In genomic region chr15:48553559-48553958, GRCh38 we compare ENCODE assay signal across 37 cellular contexts.
DNase-seq lines count a peak whose midpoint lies in the region; ATAC-seq and TF ChIP-seq lines count a peak whose summit lies in the region.
"Had no signal": no experiment of that assay in that cellular context is flagged by ENCODE, and none has a peak within 500 bp of the region (broad histone marks: within the 10 kb centered on the region; RNA-seq: fewer than 3 reads in every experiment).

No MANE protein-coding gene starts in this region.

- no peak overlapping the region for H3K4me3 ChIP-seq in astrocyte of the spinal cord (ENCODE audit: low read depth, low read length)
- H3K4me3 ChIP-seq in fibroblast of mammary gland (ENCODE audit: control insufficient read depth, low read depth, low read length) = no peak overlapping the region
- no peak overlapping the region for H3K4me3 ChIP-seq in subcutaneous abdominal adipose tissue (ENCODE audit: low read depth in 1 of 5, low read length in 5 of 5)
- H3K4me3 ChIP-seq in Caco-2 (ENCODE audit: low read depth, low read length) = no peak overlapping the region
- H3K4me3 ChIP-seq: BLaER1 treated with 17β-estradiol and CSF1 and Interleukin-3, amounts not matched to agents 10 nM and 100 nM; colonic mucosa; heart left ventricle; psoas muscle; sigmoid colon had no signal

- peaks cover 0 to 9% (median 0%) of the 10 kb centered on the region in 5 donors for H3K36me3 ChIP-seq in subcutaneous abdominal adipose tissue (ENCODE audit: control insufficient read depth in 5 of 5, insufficient read depth in 5 of 5, low read length in 5 of 5)
- H3K36me3 ChIP-seq in Caco-2 (ENCODE audit: control insufficient read depth, insufficient read depth, low read length) = no peaks in the 10 kb centered on the region
- H3K36me3 ChIP-seq: BLaER1 treated with 17β-estradiol and CSF1 and Interleukin-3, amounts not matched to agents 10 nM and 100 nM; colonic mucosa; heart left ventricle; sigmoid colon had no signal

- peak overlapping the region; percentile 90 for H3K27ac Mint-ChIP-seq in HFFc6
- H3K27ac Mint-ChIP-seq in Caco-2 (ENCODE audit: unreplicated experiment) = no peak overlapping the region
- H3K27ac Mint-ChIP-seq: activated CD4-positive, alpha-beta T cell treated with anti-CD3 and anti-CD28 coated beads for 36 hours; activated CD8-positive, alpha-beta T cell treated with anti-CD3 and anti-CD28 coated beads for 36 hours; activated naive CD4-positive, alpha-beta T cell treated with anti-CD3 and anti-CD28 coated beads for 36 hours; activated T-helper 1 cell treated with anti-CD3 and anti-CD28 coated beads, Interleukin-12 subunit alpha, Interleukin-12 subunit beta, Interleukin-2, Interleukin-4 antibody, amounts not matched to agents 30 ng/mL and 10 ng/mL and 1 ng/mL, durations not matched to agents 14 hours and 24 hours and 36 hours; IgD-negative memory B cell; naive B cell; stimulated activated effector memory CD8-positive, alpha-beta T cell treated with anti-CD3 and anti-CD28 coated beads, Interleukin-12 subunit alpha, Interleukin-12 subunit beta, amount 100 ng/mL, for 72 hours; type B pancreatic cell had no signal

- H3K4me3 Mint-ChIP-seq in HFFc6 = peak overlapping the region; percentile 80
- no peak overlapping the region for H3K4me3 Mint-ChIP-seq in Caco-2 (ENCODE audit: unreplicated experiment)
- H3K4me3 Mint-ChIP-seq: activated CD4-positive, alpha-beta T cell treated with anti-CD3 and anti-CD28 coated beads for 36 hours; activated CD8-positive, alpha-beta T cell treated with anti-CD3 and anti-CD28 coated beads for 36 hours; activated naive CD4-positive, alpha-beta T cell treated with anti-CD3 and anti-CD28 coated beads for 36 hours; activated T-helper 1 cell treated with anti-CD3 and anti-CD28 coated beads, Interleukin-12 subunit alpha, Interleukin-12 subunit beta, Interleukin-2, Interleukin-4 antibody, amounts not matched to agents 30 ng/mL and 10 ng/mL and 1 ng/mL, durations not matched to agents 14 hours and 24 hours and 36 hours; IgD-negative memory B cell; naive B cell; stimulated activated effector memory CD8-positive, alpha-beta T cell treated with anti-CD3 and anti-CD28 coated beads, Interleukin-12 subunit alpha, Interleukin-12 subunit beta, amount 100 ng/mL, for 72 hours had no signal

- intact Hi-C loops in Caco-2 (cut with micrococcal nuclease; ENCODE audit: unreplicated experiment) (no loop called here), posterior cingulate gyrus (cut with DNase I) (no loop called here)

- peaks cover 70% of the 10 kb centered on the region for H3K36me3 Mint-ChIP-seq in HFFc6 (ENCODE audit: low read depth)
- no peaks in the 10 kb centered on the region for H3K36me3 Mint-ChIP-seq in Caco-2 (ENCODE audit: insufficient read depth, unreplicated experiment)
- H3K36me3 Mint-ChIP-seq: IgD-negative memory B cell; naive B cell; stimulated activated effector memory CD8-positive, alpha-beta T cell treated with anti-CD3 and anti-CD28 coated beads, Interleukin-12 subunit alpha, Interleukin-12 subunit beta, amount 100 ng/mL, for 72 hours; type B pancreatic cell had no signal

- peaks cover 100% of the 10 kb centered on the region for H3K4me1 Mint-ChIP-seq in HFFc6 (ENCODE audit: low read depth)
- no peaks in the 10 kb centered on the region for H3K4me1 Mint-ChIP-seq in Caco-2 (ENCODE audit: low read depth, unreplicated experiment)
- H3K4me1 Mint-ChIP-seq: activated CD4-positive, alpha-beta T cell treated with anti-CD3 and anti-CD28 coated beads for 36 hours; IgD-negative memory B cell; naive B cell; stimulated activated effector memory CD8-positive, alpha-beta T cell treated with anti-CD3 and anti-CD28 coated beads, Interleukin-12 subunit alpha, Interleukin-12 subunit beta, amount 100 ng/mL, for 72 hours had no signal

- H3K4me1 ChIP-seq in subcutaneous abdominal adipose tissue (ENCODE audit: control insufficient read depth in 5 of 5, insufficient read depth in 5 of 5, low read length in 5 of 5) = peaks cover 0 to 30% (median 19%) of the 10 kb centered on the region in 5 donors
- no peaks in the 10 kb centered on the region for H3K4me1 ChIP-seq in Caco-2
- H3K4me1 ChIP-seq: BLaER1 treated with 17β-estradiol and CSF1 and Interleukin-3, amounts not matched to agents 10 nM and 100 nM; colonic mucosa; psoas muscle had no signal

- CTCF ChIA-PET in Caco-2 (lab: Charles Lee) = no interaction called here

- H3K9me3 Mint-ChIP-seq in HFFc6 = no peaks in the 10 kb centered on the region
- H3K9me3 Mint-ChIP-seq in Caco-2 (ENCODE audit: unreplicated experiment) = no peaks in the 10 kb centered on the region
- H3K9me3 Mint-ChIP-seq: activated CD8-positive, alpha-beta T cell treated with anti-CD3 and anti-CD28 coated beads for 36 hours; activated naive CD4-positive, alpha-beta T cell treated with anti-CD3 and anti-CD28 coated beads for 36 hours; activated T-helper 1 cell treated with anti-CD3 and anti-CD28 coated beads, Interleukin-12 subunit alpha, Interleukin-12 subunit beta, Interleukin-2, Interleukin-4 antibody, amounts not matched to agents 30 ng/mL and 10 ng/mL and 1 ng/mL, durations not matched to agents 14 hours and 24 hours and 36 hours; IgD-negative memory B cell; naive B cell; stimulated activated effector memory CD8-positive, alpha-beta T cell treated with anti-CD3 and anti-CD28 coated beads, Interleukin-12 subunit alpha, Interleukin-12 subunit beta, amount 100 ng/mL, for 72 hours; type B pancreatic cell had no signal

- TF ChIP-seq CTCF in HFFc6 (IDR thresholded peaks at IDR 0.05) = no peak
- no peak for TF ChIP-seq CTCF in astrocyte of the spinal cord (IDR thresholded peaks at IDR 0.05; ENCODE audit: low read depth, low read length)
- TF ChIP-seq CTCF in fibroblast of mammary gland (conservative IDR thresholded peaks at IDR 0.05; ENCODE audit: control insufficient read depth, insufficient read depth, low read depth, low read length) = no peak
- TF ChIP-seq CTCF in Caco-2 (IDR thresholded peaks at IDR 0.05; ENCODE audit: insufficient read depth in 1 of 2, low read depth in 1 of 2, low read length in 1 of 2, severe bottlenecking in 1 of 2, unreplicated experiment in 1 of 2) = no peak

- H3K9me3 ChIP-seq in subcutaneous abdominal adipose tissue (ENCODE audit: control insufficient read depth in 5 of 5, low read length in 5 of 5) (no peaks in the 10 kb centered on the region), Caco-2 (no peaks in the 10 kb centered on the region)
- H3K9me3 ChIP-seq: BLaER1 treated with 17β-estradiol and CSF1 and Interleukin-3, amounts not matched to agents 10 nM and 100 nM; colonic mucosa; heart left ventricle; psoas muscle; sigmoid colon had no signal

- BruUV-seq in Caco-2 (replicated peaks; lab: Mats Ljungman, UMichigan) = no TSS peak

- POLR2A ChIA-PET in Caco-2 (lab: Charles Lee) = no interaction called here

- DNase-seq in HFFc6 (no peak), astrocyte of the spinal cord (ENCODE audit: low read depth, low spot score) (peak; percentile 38), fibroblast of mammary gland (ENCODE audit: low read depth) (peak; percentile 70), Caco-2 (no peak), NCI-H1105 (lab: John Stamatoyannopoulos, UW) (no peak), posterior cingulate gyrus (no peak)
- DNase-seq: activated CD4-positive, alpha-beta T cell treated with anti-CD3 and anti-CD28 coated beads for 36 hours; activated CD8-positive, alpha-beta memory T cell treated with anti-CD3 and anti-CD28 coated beads, Interleukin-2, amount 50 U/mL, for 48 hours; activated CD8-positive, alpha-beta T cell treated with anti-CD3 and anti-CD28 coated beads for 36 hours; activated naive CD4-positive, alpha-beta T cell treated with anti-CD3 and anti-CD28 coated beads for 36 hours; colonic mucosa; DMS79 treated with DMSO at 0.1 percent for 48 hours; effector memory CD4-positive, alpha-beta T cell; erythroblast; foreskin melanocyte; GOT3; heart left ventricle; midbrain; naive B cell; NCI-H2107; NCI-H748 treated with DMSO at 0.1 percent for 48 hours; psoas muscle; SHP77; sigmoid colon; stimulated activated CD4-positive, alpha-beta T cell treated with anti-CD3 and anti-CD28 coated beads, Interleukin-15, amount 100 ng/mL, for 24 hours; stimulated activated CD4-positive, alpha-beta T cell treated with anti-CD3 and anti-CD28 coated beads, Interleukin-4, amount 100 ng/mL, for 4 hours; substantia nigra; T1000 had no signal

- in situ Hi-C loops in astrocyte of the spinal cord (cut with HindIII; ENCODE audit: low sequenced_read_pairs) = no loop called here

- ATAC-seq in HG02678 (IDR thresholded peaks at IDR 0.05; ENCODE audit: unreplicated experiment) = no peak
- ATAC-seq: activated CD4-positive, alpha-beta T cell treated with anti-CD3 and anti-CD28 coated beads for 36 hours; activated CD8-positive, alpha-beta T cell treated with anti-CD3 and anti-CD28 coated beads for 36 hours; heart left ventricle; Panc1; psoas muscle; stimulated activated effector memory CD8-positive, alpha-beta T cell treated with anti-CD3 and anti-CD28 coated beads, Interleukin-12 subunit alpha, Interleukin-12 subunit beta, amount 100 ng/mL, for 72 hours had no signal

- H3K9ac ChIP-seq in subcutaneous abdominal adipose tissue (ENCODE audit: low read length in 5 of 5) = peak overlapping the region in 1 of 5 donors; percentile 25
- H3K9ac ChIP-seq: BLaER1 treated with 17β-estradiol and CSF1 and Interleukin-3, amounts not matched to agents 10 nM and 100 nM had no signal

- H3K27me3 Mint-ChIP-seq in HFFc6 (ENCODE audit: insufficient read depth) (peaks cover 9% of the 10 kb centered on the region), Caco-2 (ENCODE audit: insufficient read depth, unreplicated experiment) (peaks cover 22% of the 10 kb centered on the region)
- H3K27me3 Mint-ChIP-seq: naive B cell, type B pancreatic cell had no signal

- no peaks in the 10 kb centered on the region for H3K27me3 ChIP-seq in subcutaneous abdominal adipose tissue (ENCODE audit: control insufficient read depth in 5 of 5, insufficient read depth in 4 of 5, low read length in 5 of 5)
- no peaks in the 10 kb centered on the region; the same call in 1 of the 2 replicates for H3K27me3 ChIP-seq in Caco-2 (replicated peaks; ENCODE audit: control insufficient read depth, insufficient read depth, low read length)
- H3K27me3 ChIP-seq: BLaER1 treated with 17β-estradiol and CSF1 and Interleukin-3, amounts not matched to agents 10 nM and 100 nM; colonic mucosa; heart left ventricle; sigmoid colon had no signal

- peak overlapping the region; percentile 44 for H3K27ac ChIP-seq in subcutaneous abdominal adipose tissue (ENCODE audit: low read depth, low read length)
- H3K27ac ChIP-seq: BLaER1 treated with 17β-estradiol and CSF1 and Interleukin-3, amounts not matched to agents 10 nM and 100 nM; colonic mucosa; heart left ventricle; psoas muscle; VCaP had no signal

Comparison
In these comparisons a context has a peak if more than half of its experiments do, and no peak if none do; other contexts are left out.
1. DNase-seq: peak in astrocyte of the spinal cord (single experiment) and fibroblast of mammary gland (single experiment); none in HFFc6 (single experiment), Caco-2 (0 of 2), NCI-H1105 (single experiment) and posterior cingulate gyrus (0 of 10).